In genomic region chr14:89012272-89013097, GRCh38 we compare ENCODE assay signal across 16 cellular contexts.
DNase-seq lines count a peak whose midpoint lies in the region; ATAC-seq and TF ChIP-seq lines count a peak whose summit lies in the region.
"Had no signal": no experiment of that assay in that cellular context is flagged by ENCODE, and none has a peak within 500 bp of the region (broad histone marks: within the 10 kb centered on the region; RNA-seq: fewer than 3 reads in every experiment).

No MANE protein-coding gene starts in this region.

- no TSS peak for BruUV-seq in PC-3 (replicated peaks; lab: Mats Ljungman, UMichigan)

- CTCF ChIA-PET in PC-3 (lab: Charles Lee): no interaction called here

- H3K27ac ChIP-seq in 22Rv1: peak overlapping the region; percentile 9; the same call in 1 of the 2 replicates
- H3K27ac ChIP-seq in PC-3 (ENCODE audit: low read length): no peak overlapping the region
- H3K27ac ChIP-seq in mucosa of rectum (ENCODE audit: low read depth in 2 of 2, low read length in 2 of 2): peak overlapping the region; percentile 71 to 74
- H3K27ac ChIP-seq: left ventricle myocardium inferior had no signal

- no peak for ATAC-seq in PC-3
- ATAC-seq in stimulated activated naive CD8-positive, alpha-beta T cell treated with anti-CD3 and anti-CD28 coated beads, Interleukin-15, amount 100 ng/mL, for 72 hours: no peak
- ATAC-seq: natural killer cell had no signal

- no peak for TF ChIP-seq CTCF in 22Rv1 (IDR thresholded peaks at IDR 0.05)
- no peak for TF ChIP-seq CTCF in PC-3 (conservative IDR thresholded peaks at IDR 0.05; ENCODE audit: low read depth, low read length)
- TF ChIP-seq CTCF in epithelial cell of proximal tubule (conservative IDR thresholded peaks at IDR 0.05; ENCODE audit: low read depth, low read length): no peak

- 0 out of 2 replicates have a peak overlapping the region, but pooled peaks have one; percentile 3 for H2AFZ ChIP-seq in PC-3 (ENCODE audit: low read length)

- H3K9ac ChIP-seq in PC-3 (ENCODE audit: low read length) (no peak overlapping the region), mucosa of rectum (ENCODE audit: low read depth in 1 of 2, low read length in 2 of 2) (peak overlapping the region in 1 of 2 donors; percentile 53)

- H3F3A ChIP-seq in PC-3 (ENCODE audit: low read length, unreplicated experiment): no peaks in the 10 kb centered on the region

- H3K9me3 ChIP-seq in PC-3 (ENCODE audit: low read length): no peaks in the 10 kb centered on the region
- H3K9me3 ChIP-seq in mucosa of rectum (ENCODE audit: control insufficient read depth in 2 of 2, low read length in 2 of 2): no peaks in the 10 kb centered on the region
- H3K9me3 ChIP-seq: left ventricle myocardium inferior had no signal

- H3K4me3 Mint-ChIP-seq in stimulated activated naive CD8-positive, alpha-beta T cell treated with anti-CD3 and anti-CD28 coated beads, Interleukin-15, amount 100 ng/mL, for 72 hours: no peak overlapping the region
- H3K4me3 Mint-ChIP-seq: natural killer cell had no signal

- no peaks in the 10 kb centered on the region for H3K36me3 ChIP-seq in PC-3 (ENCODE audit: low read depth, low read length)
- no peaks in the 10 kb centered on the region for H3K36me3 ChIP-seq in mucosa of rectum (ENCODE audit: control insufficient read depth in 2 of 2, insufficient read depth in 2 of 2, low read length in 2 of 2)
- H3K36me3 ChIP-seq: left ventricle myocardium inferior had no signal

- H3K27ac Mint-ChIP-seq in stimulated activated naive CD8-positive, alpha-beta T cell treated with anti-CD3 and anti-CD28 coated beads, Interleukin-15, amount 100 ng/mL, for 72 hours: no peak overlapping the region
- H3K27ac Mint-ChIP-seq: CD14-positive monocyte, natural killer cell had no signal

- no peaks in the 10 kb centered on the region for H4K20me1 ChIP-seq in PC-3 (ENCODE audit: low read length)

- H3K4me1 Mint-ChIP-seq in stimulated activated naive CD8-positive, alpha-beta T cell treated with anti-CD3 and anti-CD28 coated beads, Interleukin-15, amount 100 ng/mL, for 72 hours: no peaks in the 10 kb centered on the region
- H3K4me1 Mint-ChIP-seq: natural killer cell had no signal

- no peaks in the 10 kb centered on the region for H3K9me3 Mint-ChIP-seq in stimulated activated naive CD8-positive, alpha-beta T cell treated with anti-CD3 and anti-CD28 coated beads, Interleukin-15, amount 100 ng/mL, for 72 hours
- H3K9me3 Mint-ChIP-seq: natural killer cell had no signal

- intact Hi-C loops in PC-3 (cut with micrococcal nuclease): loop anchor here (1.0 kb wide), 1 partner anchor 93 kb away; no protein-coding TSS in a partner anchor

- peaks cover 3% of the 10 kb centered on the region; the same call in 1 of the 2 replicates for H3K4me1 ChIP-seq in PC-3 (ENCODE audit: insufficient read depth, low read length)
- no peaks in the 10 kb centered on the region for H3K4me1 ChIP-seq in mucosa of rectum (ENCODE audit: control insufficient read depth in 2 of 2, insufficient read depth in 2 of 2, low read length in 2 of 2)
- H3K4me1 ChIP-seq: left ventricle myocardium inferior had no signal

- POLR2A ChIA-PET in PC-3 (lab: Charles Lee; ENCODE audit: unreplicated experiment): no interaction called here

- peaks cover 20% of the 10 kb centered on the region for H3K27me3 Mint-ChIP-seq in stimulated activated naive CD8-positive, alpha-beta T cell treated with anti-CD3 and anti-CD28 coated beads, Interleukin-15, amount 100 ng/mL, for 72 hours

- H3K4me2 ChIP-seq in PC-3 (ENCODE audit: low read length): no peak overlapping the region

- H3K4me3 ChIP-seq in PC-3 (ENCODE audit: low read length) (no peak overlapping the region), epithelial cell of proximal tubule (ENCODE audit: low read depth, low read length) (peak overlapping the region; percentile 28), mucosa of rectum (ENCODE audit: low read length in 2 of 2) (peak overlapping the region; percentile 71 to 73)
- H3K4me3 ChIP-seq: left ventricle myocardium inferior had no signal

- H3K79me2 ChIP-seq in PC-3 (ENCODE audit: low read length): no peaks in the 10 kb centered on the region

- no peaks in the 10 kb centered on the region for H3K9me2 ChIP-seq in PC-3 (replicated peaks; ENCODE audit: low read length)

- DNase-seq in PC-3 (no peak), epithelial cell of proximal tubule (ENCODE audit: low read depth) (no peak), amygdala (lab: John Stamatoyannopoulos, UW) (no peak), NCI-H1417 treated with DMSO at 0.1 percent for 48 hours (lab: John Stamatoyannopoulos, UW) (no peak), UCSD-AML1 (lab: John Stamatoyannopoulos, UW; ENCODE audit: unreplicated experiment) (no peak)
- no peak for DNase-seq in stimulated activated naive CD8-positive, alpha-beta T cell treated with anti-CD3 and anti-CD28 coated beads, Interleukin-15, amount 100 ng/mL, for 72 hours
- DNase-seq: activated CD4-positive, CD25-positive, alpha-beta regulatory T cell treated with anti-CD3 and anti-CD28 coated beads, Interleukin-2, amount 50 U/mL, for 72 hours; activated effector memory CD4-positive, alpha-beta T cell treated with Interleukin-2 at 50 U/mL for 16 hours; amniotic stem cell; left ventricle myocardium inferior; natural killer cell; NCI-H1436 treated with DMSO at 0.1 percent for 48 hours; stimulated activated naive CD4-positive, alpha-beta T cell treated with Interleukin-2 at 50 U/mL for 16 hours had no signal

- H3K27me3 ChIP-seq in PC-3 (ENCODE audit: low read length) (no peaks in the 10 kb centered on the region), mucosa of rectum (ENCODE audit: control insufficient read depth in 2 of 2, insufficient read depth in 2 of 2, low read length in 2 of 2) (no peaks in the 10 kb centered on the region)
